26 cellular contexts compared by ENCODE assay signal in the genomic region with DNA sequence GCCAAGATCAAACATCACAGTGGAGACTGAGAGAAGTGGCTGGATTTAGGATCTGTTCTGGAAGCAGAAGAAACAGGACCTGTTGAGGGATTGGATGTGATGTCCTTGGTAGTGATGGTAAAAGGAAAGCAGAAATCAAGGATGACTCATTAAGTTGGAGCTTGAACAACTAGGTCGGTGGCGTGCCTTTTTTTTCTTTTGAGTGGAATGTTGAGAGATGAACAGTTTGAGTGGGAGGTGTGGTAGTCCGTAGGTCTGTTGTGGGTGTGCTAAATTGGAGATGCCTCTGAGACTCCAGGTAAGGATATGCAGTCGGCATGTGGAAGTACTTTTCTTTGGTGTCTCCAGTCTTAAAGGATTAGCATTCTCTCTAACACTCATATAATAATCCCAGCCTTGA.
DNase-seq lines count a peak whose midpoint lies in the region; ATAC-seq and TF ChIP-seq lines count a peak whose summit lies in the region.
"Had no signal": no experiment of that assay in that cellular context is flagged by ENCODE, and none has a peak within 500 bp of the region (broad histone marks: within the 10 kb centered on the region; RNA-seq: fewer than 3 reads in every experiment).

No MANE protein-coding gene starts in this region.

- H4K20me1 ChIP-seq in OCI-LY3 (ENCODE audit: insufficient read depth, low read length), result no peaks in the 10 kb centered on the region
- H4K20me1 ChIP-seq: BLaER1 treated with 17β-estradiol and CSF1 and Interleukin-3, amounts not matched to agents 10 nM and 100 nM had no signal

- no peak overlapping the region for H3K9ac ChIP-seq in OCI-LY3 (ENCODE audit: low read length)
- H3K9ac ChIP-seq: BLaER1 treated with 17β-estradiol and CSF1 and Interleukin-3, amounts not matched to agents 10 nM and 100 nM had no signal

- no peaks in the 10 kb centered on the region for H3K36me3 Mint-ChIP-seq in type B pancreatic cell
- H3K36me3 Mint-ChIP-seq: natural killer cell had no signal

- no peak overlapping the region for H2AFZ ChIP-seq in OCI-LY3 (ENCODE audit: low read depth, low read length)

- H3K36me3 ChIP-seq in OCI-LY3 (replicated peaks; ENCODE audit: low read depth, low read length), result peaks cover 32% of the 10 kb centered on the region
- H3K36me3 ChIP-seq: adrenal gland; BLaER1 treated with 17β-estradiol and CSF1 and Interleukin-3, amounts not matched to agents 10 nM and 100 nM; cardiac muscle cell had no signal

- DNase-seq in AG20443 (ENCODE audit: low spot score) (peak; percentile 35), choroid plexus epithelial cell (ENCODE audit: low read depth) (peak; percentile 67), kidney glomerular epithelial cell (lab: John Stamatoyannopoulos, UW) (peak; percentile 23), iPS-NIHi7 (ENCODE audit: extremely low spot score) (no peak), cerebellum (ENCODE audit: low spot score) (no peak), type B pancreatic cell (ENCODE audit: extremely low spot score, unreplicated experiment) (no peak)
- DNase-seq: activated CD4-positive, alpha-beta T cell treated with anti-CD3 and anti-CD28 coated beads, Interleukin-2, amount 10 ng/mL, durations not matched to agents 7 days and 5 days; activated naive CD4-positive, alpha-beta T cell; activated T-cell treated with anti-CD3 and anti-CD28 coated beads, Interleukin-2, amount 50 U/mL, for 24 hours; cortex of kidney; DND-41; natural killer cell; NCI-H1092; NCI-H1694 treated with DMSO at 0.1 percent for 48 hours; NCI-H526; NK-92 treated with Interleukin-12 subunit alpha and Interleukin-12 subunit beta, amount 100 ng/mL, for 24 hours; retina; SHP77 treated with DMSO at 0.1 percent for 48 hours; stimulated activated CD4-positive, alpha-beta T cell treated with anti-CD3 and anti-CD28 coated beads, Interleukin-2, amount 100 ng/mL, for 24 hours; T-helper 9 cell had no signal

- TF ChIP-seq CTCF in OCI-LY3 (IDR thresholded peaks at IDR 0.05; ENCODE audit: low read depth, low read length) (no peak), choroid plexus epithelial cell (conservative IDR thresholded peaks at IDR 0.05; ENCODE audit: low read depth, low read length) (no peak), type B pancreatic cell (conservative IDR thresholded peaks at IDR 0.05) (no peak)

- H3K4me1 ChIP-seq in OCI-LY3 (ENCODE audit: low read length), result peaks cover 88% of the 10 kb centered on the region
- H3K4me1 ChIP-seq: adrenal gland had no signal

- no peaks in the 10 kb centered on the region for H3K9me3 ChIP-seq in OCI-LY3 (ENCODE audit: insufficient read depth, low read length)
- H3K9me3 ChIP-seq: adrenal gland had no signal

- no peak for ATAC-seq in GM18868 (IDR thresholded peaks at IDR 0.05; ENCODE audit: unreplicated experiment)
- ATAC-seq: esophagus mucosa, natural killer cell had no signal

- no peaks in the 10 kb centered on the region for H3K4me1 Mint-ChIP-seq in type B pancreatic cell (ENCODE audit: unreplicated experiment)

- peaks cover 9% of the 10 kb centered on the region for H3K79me2 ChIP-seq in OCI-LY3 (ENCODE audit: low read length)

- H3K4me3 ChIP-seq in OCI-LY3 (ENCODE audit: low read length) (no peak overlapping the region), choroid plexus epithelial cell (ENCODE audit: low read depth, low read length) (no peak overlapping the region)
- H3K4me3 ChIP-seq: adrenal gland; BLaER1 treated with 17β-estradiol and CSF1 and Interleukin-3, amounts not matched to agents 10 nM and 100 nM; cardiac muscle cell had no signal

- no peaks in the 10 kb centered on the region for H3K9me3 Mint-ChIP-seq in type B pancreatic cell
- H3K9me3 Mint-ChIP-seq: activated T-cell treated with anti-CD3 and anti-CD28 coated beads, Interleukin-2, amount 50 U/mL, for 24 hours; natural killer cell had no signal

- peaks cover 9% of the 10 kb centered on the region for H3K27me3 Mint-ChIP-seq in type B pancreatic cell
- H3K27me3 Mint-ChIP-seq: activated T-cell treated with anti-CD3 and anti-CD28 coated beads, Interleukin-2, amount 50 U/mL, for 24 hours had no signal

- H3K4me3 Mint-ChIP-seq in type B pancreatic cell, result no peak overlapping the region
- H3K4me3 Mint-ChIP-seq: activated CD4-positive, alpha-beta T cell treated with anti-CD3 and anti-CD28 coated beads, Interleukin-2, amount 10 ng/mL, durations not matched to agents 7 days and 5 days; activated T-cell treated with anti-CD3 and anti-CD28 coated beads, Interleukin-2, amount 50 U/mL, for 24 hours; natural killer cell had no signal

- peak overlapping the region; percentile 100; the same call in 1 of the 2 replicates for H3K27ac ChIP-seq in OCI-LY3 (ENCODE audit: low read length)
- H3K27ac ChIP-seq: adrenal gland; BLaER1 treated with 17β-estradiol and CSF1 and Interleukin-3, amounts not matched to agents 10 nM and 100 nM; cardiac muscle cell had no signal

- no peak overlapping the region for H3K4me2 ChIP-seq in OCI-LY3 (ENCODE audit: low read length)
- H3K4me2 ChIP-seq: BLaER1 treated with 17β-estradiol and CSF1 and Interleukin-3, amounts not matched to agents 10 nM and 100 nM had no signal

- no peaks in the 10 kb centered on the region for H3K27me3 ChIP-seq in OCI-LY3 (ENCODE audit: low read depth, low read length)
- H3K27me3 ChIP-seq: adrenal gland; BLaER1 treated with 17β-estradiol and CSF1 and Interleukin-3, amounts not matched to agents 10 nM and 100 nM; cardiac muscle cell had no signal

- H3K27ac Mint-ChIP-seq in type B pancreatic cell, result no peak overlapping the region
- H3K27ac Mint-ChIP-seq: activated CD4-positive, alpha-beta T cell treated with anti-CD3 and anti-CD28 coated beads, Interleukin-2, amount 10 ng/mL, durations not matched to agents 7 days and 5 days; activated T-cell treated with anti-CD3 and anti-CD28 coated beads, Interleukin-2, amount 50 U/mL, for 24 hours; natural killer cell had no signal

Comparison
In these comparisons a context has a peak if more than half of its experiments do, and no peak if none do; other contexts are left out.
1. DNase-seq: peak in AG20443 (single experiment), choroid plexus epithelial cell (single experiment) and kidney glomerular epithelial cell (single experiment); none in iPS-NIHi7 (single experiment), cerebellum (single experiment) and type B pancreatic cell (single experiment).